ENCODE assay signal across 1 cellular context in genomic region chr2:26033769-26034596, GRCh38.
A peak's percentile ranks its signal among the peaks of the same experiment; 100 is the strongest.
TF ChIP-seq lines count a peak whose summit lies in the region.

Gene RAB10, plus strand, starts transcription at chr2:26034084. Its CDS starts 525 bp downstream, at chr2:26034609.

TF ChIP-seq in K562, 482 proteins besides CTCF, POLR2A, EP300 and RAD21 (continued from another document and continues in another):
- TF ChIP-seq E2F8 (IDR thresholded peaks at IDR 0.05; ENCODE audit: low read depth, partially characterized antibody) (peak; percentile 59), FOXK2 (conservative IDR thresholded peaks at IDR 0.05 in 1 of 2, IDR thresholded peaks at IDR 0.05 in 1 of 2; ENCODE audit: low read depth in 2 of 2) (no peak), ZNF12 (CRISPR knock-in tag; IDR thresholded peaks at IDR 0.05) (no peak), DIDO1 (tag; IDR thresholded peaks at IDR 0.05; ENCODE audit: low read depth) (peak; percentile 45; the same call in 1 of the 2 replicates), PHTF2 (CRISPR knock-in tag; IDR thresholded peaks at IDR 0.05) (no peak), ZC3H4 (CRISPR knock-in tag; IDR thresholded peaks at IDR 0.05; ENCODE audit: borderline replicate concordance) (peak; percentile 88; the same call in 1 of the 2 replicates), RUNX1 (IDR thresholded peaks at IDR 0.05; ENCODE audit: low read depth) (no peak), POLR2H (tag; IDR thresholded peaks at IDR 0.05; ENCODE audit: low read depth) (peak; percentile 82), NCOR1 (IDR thresholded peaks at IDR 0.05) (peak; percentile 10; the same call in 1 of the 2 replicates), JUN (IDR thresholded peaks at IDR 0.05; ENCODE audit: borderline replicate concordance, low read depth, low read length) (peak; percentile 71; the same call in 1 of the 2 replicates), JUN (CRISPR knock-in tag; IDR thresholded peaks at IDR 0.05; ENCODE audit: borderline replicate concordance) (peak; percentile 66; the same call in 1 of the 2 replicates), ATF1 (CRISPR knock-in tag; IDR thresholded peaks at IDR 0.05) (no peak), ATF1 (tag; IDR thresholded peaks at IDR 0.05) (peak; percentile 86), STAT5A (IDR thresholded peaks at IDR 0.05; ENCODE audit: borderline replicate concordance, low read length) (no peak), ZNF140 (CRISPR knock-in tag; IDR thresholded peaks at IDR 0.05) (no peak), MED1 (CRISPR knock-in tag; IDR thresholded peaks at IDR 0.05; ENCODE audit: borderline replicate concordance) (no peak), CREM (IDR thresholded peaks at IDR 0.05; ENCODE audit: low read depth) (peak; percentile 82), HDAC8 (tag; IDR thresholded peaks at IDR 0.05) (peak; percentile 58; the same call in 1 of the 2 replicates), RNF2 (IDR thresholded peaks at IDR 0.05) (peak; percentile 49; the same call in 1 of the 2 replicates), ATF7 (IDR thresholded peaks at IDR 0.05) (peak; percentile 77), TAL1 (IDR thresholded peaks at IDR 0.05) (no peak), GATA2 (CRISPR knock-in tag; IDR thresholded peaks at IDR 0.05) (no peak), MCM3 (IDR thresholded peaks at IDR 0.05) (no peak), NCOA6 (IDR thresholded peaks at IDR 0.05) (peak; percentile 98), ZNF212 (CRISPR knock-in tag; IDR thresholded peaks at IDR 0.05) (0 out of 2 replicates have a peak, but pooled peaks have one; percentile 49), THRB (CRISPR knock-in tag; conservative IDR thresholded peaks at IDR 0.05) (peak; percentile 45; the same call in 1 of the 2 replicates), CHD1 (IDR thresholded peaks at IDR 0.05; ENCODE audit: low read length) (peak; percentile 95), CBX3 (IDR thresholded peaks at IDR 0.05; ENCODE audit: borderline replicate concordance in 1 of 2, low read length in 2 of 2) (no peak), ZNF197 (CRISPR knock-in tag; IDR thresholded peaks at IDR 0.05; ENCODE audit: low read depth) (peak; percentile 73; the same call in 1 of the 2 replicates), ZBED1 (IDR thresholded peaks at IDR 0.05) (peak; percentile 79; the same call in 1 of the 2 replicates), HMG20A (CRISPR knock-in tag; conservative IDR thresholded peaks at IDR 0.05) (no peak), TAF9B (IDR thresholded peaks at IDR 0.05; ENCODE audit: partially characterized antibody) (peak; percentile 88), TRIM24 (IDR thresholded peaks at IDR 0.05) (peak in 1 of 2 experiments; percentile 72; a peak in 2 of 4 replicates), MECOM (CRISPR knock-in tag; IDR thresholded peaks at IDR 0.05) (no peak), ZNF76 (CRISPR knock-in tag; IDR thresholded peaks at IDR 0.05; ENCODE audit: borderline replicate concordance) (0 out of 2 replicates have a peak, but pooled peaks have one; percentile 38), GTF2A2 (tag; IDR thresholded peaks at IDR 0.05) (0 out of 2 replicates have a peak, but pooled peaks have one; percentile 44), TAF1 (IDR thresholded peaks at IDR 0.05; ENCODE audit: control insufficient read depth, extremely low read depth, insufficient read depth, low read length, severe bottlenecking) (peak; percentile 86), MXD1 (CRISPR knock-in tag; IDR thresholded peaks at IDR 0.05; ENCODE audit: borderline replicate concordance, poor library complexity, severe bottlenecking) (no peak), HDAC1 (IDR thresholded peaks at IDR 0.05) (peak in 1 of 2 experiments; percentile 84; a peak in 2 of 4 replicates), ZBTB33 (CRISPR knock-in tag; IDR thresholded peaks at IDR 0.05) (0 out of 2 replicates have a peak, but pooled peaks have one; percentile 20), EP400 (IDR thresholded peaks at IDR 0.05) (peak; percentile 89; the same call in 1 of the 2 replicates)
- TF ChIP-seq, protein P1, sequence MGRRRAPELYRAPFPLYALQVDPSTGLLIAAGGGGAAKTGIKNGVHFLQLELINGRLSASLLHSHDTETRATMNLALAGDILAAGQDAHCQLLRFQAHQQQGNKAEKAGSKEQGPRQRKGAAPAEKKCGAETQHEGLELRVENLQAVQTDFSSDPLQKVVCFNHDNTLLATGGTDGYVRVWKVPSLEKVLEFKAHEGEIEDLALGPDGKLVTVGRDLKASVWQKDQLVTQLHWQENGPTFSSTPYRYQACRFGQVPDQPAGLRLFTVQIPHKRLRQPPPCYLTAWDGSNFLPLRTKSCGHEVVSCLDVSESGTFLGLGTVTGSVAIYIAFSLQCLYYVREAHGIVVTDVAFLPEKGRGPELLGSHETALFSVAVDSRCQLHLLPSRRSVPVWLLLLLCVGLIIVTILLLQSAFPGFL (CRISPR knock-in tag; IDR thresholded peaks at IDR 0.05): no peak
- TF ChIP-seq, protein P2, sequence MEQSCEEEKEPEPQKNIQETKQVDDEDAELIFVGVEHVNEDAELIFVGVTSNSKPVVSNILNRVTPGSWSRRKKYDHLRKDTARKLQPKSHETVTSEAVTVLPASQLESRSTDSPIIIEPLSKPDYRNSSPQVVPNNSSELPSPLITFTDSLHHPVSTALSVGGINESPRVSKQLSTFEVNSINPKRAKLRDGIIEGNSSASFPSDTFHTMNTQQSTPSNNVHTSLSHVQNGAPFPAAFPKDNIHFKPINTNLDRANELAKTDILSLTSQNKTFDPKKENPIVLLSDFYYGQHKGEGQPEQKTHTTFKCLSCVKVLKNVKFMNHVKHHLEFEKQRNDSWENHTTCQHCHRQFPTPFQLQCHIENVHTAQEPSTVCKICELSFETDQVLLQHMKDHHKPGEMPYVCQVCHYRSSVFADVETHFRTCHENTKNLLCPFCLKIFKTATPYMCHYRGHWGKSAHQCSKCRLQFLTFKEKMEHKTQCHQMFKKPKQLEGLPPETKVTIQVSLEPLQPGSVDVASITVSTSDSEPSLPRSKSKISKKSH (CRISPR knock-in tag; IDR thresholded peaks at IDR 0.05): no peak
- TF ChIP-seq, protein P3, sequence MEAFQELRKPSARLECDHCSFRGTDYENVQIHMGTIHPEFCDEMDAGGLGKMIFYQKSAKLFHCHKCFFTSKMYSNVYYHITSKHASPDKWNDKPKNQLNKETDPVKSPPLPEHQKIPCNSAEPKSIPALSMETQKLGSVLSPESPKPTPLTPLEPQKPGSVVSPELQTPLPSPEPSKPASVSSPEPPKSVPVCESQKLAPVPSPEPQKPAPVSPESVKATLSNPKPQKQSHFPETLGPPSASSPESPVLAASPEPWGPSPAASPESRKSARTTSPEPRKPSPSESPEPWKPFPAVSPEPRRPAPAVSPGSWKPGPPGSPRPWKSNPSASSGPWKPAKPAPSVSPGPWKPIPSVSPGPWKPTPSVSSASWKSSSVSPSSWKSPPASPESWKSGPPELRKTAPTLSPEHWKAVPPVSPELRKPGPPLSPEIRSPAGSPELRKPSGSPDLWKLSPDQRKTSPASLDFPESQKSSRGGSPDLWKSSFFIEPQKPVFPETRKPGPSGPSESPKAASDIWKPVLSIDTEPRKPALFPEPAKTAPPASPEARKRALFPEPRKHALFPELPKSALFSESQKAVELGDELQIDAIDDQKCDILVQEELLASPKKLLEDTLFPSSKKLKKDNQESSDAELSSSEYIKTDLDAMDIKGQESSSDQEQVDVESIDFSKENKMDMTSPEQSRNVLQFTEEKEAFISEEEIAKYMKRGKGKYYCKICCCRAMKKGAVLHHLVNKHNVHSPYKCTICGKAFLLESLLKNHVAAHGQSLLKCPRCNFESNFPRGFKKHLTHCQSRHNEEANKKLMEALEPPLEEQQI (IDR thresholded peaks at IDR 0.05): no peak
- TF ChIP-seq, protein P4, sequence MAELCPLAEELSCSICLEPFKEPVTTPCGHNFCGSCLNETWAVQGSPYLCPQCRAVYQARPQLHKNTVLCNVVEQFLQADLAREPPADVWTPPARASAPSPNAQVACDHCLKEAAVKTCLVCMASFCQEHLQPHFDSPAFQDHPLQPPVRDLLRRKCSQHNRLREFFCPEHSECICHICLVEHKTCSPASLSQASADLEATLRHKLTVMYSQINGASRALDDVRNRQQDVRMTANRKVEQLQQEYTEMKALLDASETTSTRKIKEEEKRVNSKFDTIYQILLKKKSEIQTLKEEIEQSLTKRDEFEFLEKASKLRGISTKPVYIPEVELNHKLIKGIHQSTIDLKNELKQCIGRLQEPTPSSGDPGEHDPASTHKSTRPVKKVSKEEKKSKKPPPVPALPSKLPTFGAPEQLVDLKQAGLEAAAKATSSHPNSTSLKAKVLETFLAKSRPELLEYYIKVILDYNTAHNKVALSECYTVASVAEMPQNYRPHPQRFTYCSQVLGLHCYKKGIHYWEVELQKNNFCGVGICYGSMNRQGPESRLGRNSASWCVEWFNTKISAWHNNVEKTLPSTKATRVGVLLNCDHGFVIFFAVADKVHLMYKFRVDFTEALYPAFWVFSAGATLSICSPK (IDR thresholded peaks at IDR 0.05; ENCODE audit: borderline replicate concordance): no peak
- TF ChIP-seq, protein P5, sequence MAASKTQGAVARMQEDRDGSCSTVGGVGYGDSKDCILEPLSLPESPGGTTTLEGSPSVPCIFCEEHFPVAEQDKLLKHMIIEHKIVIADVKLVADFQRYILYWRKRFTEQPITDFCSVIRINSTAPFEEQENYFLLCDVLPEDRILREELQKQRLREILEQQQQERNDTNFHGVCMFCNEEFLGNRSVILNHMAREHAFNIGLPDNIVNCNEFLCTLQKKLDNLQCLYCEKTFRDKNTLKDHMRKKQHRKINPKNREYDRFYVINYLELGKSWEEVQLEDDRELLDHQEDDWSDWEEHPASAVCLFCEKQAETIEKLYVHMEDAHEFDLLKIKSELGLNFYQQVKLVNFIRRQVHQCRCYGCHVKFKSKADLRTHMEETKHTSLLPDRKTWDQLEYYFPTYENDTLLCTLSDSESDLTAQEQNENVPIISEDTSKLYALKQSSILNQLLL (CRISPR knock-in tag; IDR thresholded peaks at IDR 0.05; ENCODE audit: borderline replicate concordance): no peak
- TF ChIP-seq, protein P6, sequence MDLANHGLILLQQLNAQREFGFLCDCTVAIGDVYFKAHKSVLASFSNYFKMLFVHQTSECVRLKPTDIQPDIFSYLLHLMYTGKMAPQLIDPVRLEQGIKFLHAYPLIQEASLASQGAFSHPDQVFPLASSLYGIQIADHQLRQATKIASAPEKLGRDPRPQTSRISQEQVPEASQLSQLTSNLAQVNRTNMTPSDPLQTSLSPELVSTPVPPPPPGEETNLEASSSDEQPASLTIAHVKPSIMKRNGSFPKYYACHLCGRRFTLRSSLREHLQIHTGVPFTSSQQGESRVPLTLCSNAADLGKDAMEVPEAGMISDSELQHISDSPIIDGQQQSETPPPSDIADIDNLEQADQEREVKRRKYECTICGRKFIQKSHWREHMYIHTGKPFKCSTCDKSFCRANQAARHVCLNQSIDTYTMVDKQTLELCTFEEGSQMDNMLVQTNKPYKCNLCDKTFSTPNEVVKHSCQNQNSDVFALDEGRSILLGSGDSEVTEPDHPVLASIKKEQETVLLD (IDR thresholded peaks at IDR 0.05): peak; percentile 100
